9 cellular contexts compared by ENCODE assay signal in genomic region chr2:37892436-37893114, GRCh38. TPM values are rescaled to one million over a fixed set of nuclear protein-coding genes. Genes with fewer than 3 reads are reported as not detected.
DNase-seq lines count a peak whose midpoint lies in the region; ATAC-seq, FAIRE-seq and TF ChIP-seq lines count a peak whose summit lies in the region.
"Had no signal": no experiment of that assay in that cellular context is flagged by ENCODE, and none has a peak within 500 bp of the region (broad histone marks: within the 10 kb centered on the region; RNA-seq: fewer than 3 reads in every experiment).

No MANE protein-coding gene starts in this region.

- no peak overlapping the region for H3K4me2 ChIP-seq in HepG2 (ENCODE audit: low read depth, low read length)

- H3K4me3 Mint-ChIP-seq in IgD-negative memory B cell: peak overlapping the region; percentile 5 to 86 (median 46)
- H3K4me3 Mint-ChIP-seq in Caco-2 (ENCODE audit: unreplicated experiment): no peak overlapping the region

- H3K4me3 ChIP-seq in GM12864 (ENCODE audit: low read depth, low read length) (no peak overlapping the region; the same call in 1 of the 2 replicates), Caco-2 (ENCODE audit: low read depth, low read length) (no peak overlapping the region), HepG2 (replicated peaks in 1 of 3; ENCODE audit: insufficient read depth in 1 of 3, low read depth in 2 of 3, low read length in 3 of 3) (no peak overlapping the region)

- H4K20me1 ChIP-seq in HepG2 (ENCODE audit: insufficient read depth, low read length): no peaks in the 10 kb centered on the region

- H3K9me3 Mint-ChIP-seq in IgD-negative memory B cell (no peaks in the 10 kb centered on the region), Caco-2 (ENCODE audit: unreplicated experiment) (no peaks in the 10 kb centered on the region)

- no peaks in the 10 kb centered on the region for H3K27me3 ChIP-seq in Caco-2 (replicated peaks; ENCODE audit: control insufficient read depth, insufficient read depth, low read length)
- H3K27me3 ChIP-seq in HepG2 (ENCODE audit: control insufficient read depth in 1 of 2, insufficient read depth in 2 of 2, low read length in 2 of 2): peaks cover 0 to 9% of the 10 kb centered on the region in 2 experiments; a peak in 2 of 5 replicates

- 14% methylated on average over 7 of the region's 7 CpGs for WGBS in HepG2 (ENCODE audit: low lambda C conversion rate)

- TF ChIP-seq RAD21 in HepG2 (CRISPR knock-in tag; IDR thresholded peaks at IDR 0.05): no peak

- H3K9ac ChIP-seq in HepG2 (ENCODE audit: insufficient read depth, low read depth, low read length): no peak overlapping the region

- BruUV-seq in Caco-2 (replicated peaks; lab: Mats Ljungman, UMichigan) (no TSS peak), HepG2 (replicated peaks; lab: Mats Ljungman, UMichigan) (no TSS peak)

- in situ Hi-C loops in HepG2 (cut with HindIII; ENCODE audit: extremely low pct_ligation_motif_present, low pct_unique_long_range_greater_than_20kb): loop anchor here (25.0 kb wide), 2 partner anchors 730 to 1105 kb away; partner anchors contain the start of gene EIF2AK2

- CTCF ChIA-PET in Caco-2 (lab: Charles Lee) (interaction anchor here (0.8 kb wide), 1 partner anchor 491 kb away, joined by 3 read pairs; no protein-coding TSS in a partner anchor), HepG2 (lab: Yijun Ruan, JAX; ENCODE audit: low intra/inter-chr PET ratio, low total read pairs) (no interaction called here)

- POLR2A ChIA-PET in Caco-2 (lab: Charles Lee) (interaction anchor here (0.6 kb wide), 1 partner anchor 481 kb away, joined by 4 read pairs; no protein-coding TSS in a partner anchor), HepG2 (lab: Yijun Ruan, JAX) (no interaction called here)

- DNase-seq in GM12864 (ENCODE audit: low read depth): peak; percentile 80
- DNase-seq in central memory CD4-positive, alpha-beta T cell: peak; percentile 42
- DNase-seq in stimulated activated CD4-positive, alpha-beta T cell treated with anti-CD3 and anti-CD28 coated beads, Interleukin-4, amount 100 ng/mL, for 1 hour: no peak
- DNase-seq in activated CD8-positive, alpha-beta memory T cell treated with anti-CD3 and anti-CD28 coated beads, Interleukin-2, amount 50 U/mL, for 4 hours: no peak
- DNase-seq in Caco-2: no peak
- no peak for DNase-seq in HepG2 (ENCODE audit: low spot score)

- peaks cover 29 to 45% (median 31%) of the 10 kb centered on the region in 3 donors for H3K4me1 Mint-ChIP-seq in IgD-negative memory B cell
- H3K4me1 Mint-ChIP-seq in Caco-2 (ENCODE audit: low read depth, unreplicated experiment): peaks cover 14% of the 10 kb centered on the region

- ATAC-seq in GM21526 (IDR thresholded peaks at IDR 0.05; ENCODE audit: low FRiP score, unreplicated experiment): peak; percentile 72
- ATAC-seq in HepG2: no peak

- FAIRE-seq in HepG2 (lab: Jason Lieb, UNC): no peak
- FAIRE-seq: H1 had no signal

- TF ChIP-seq EP300 in HepG2 (IDR thresholded peaks at IDR 0.05; ENCODE audit: low read depth in 2 of 2, low read length in 2 of 2) (no peak), HepG2 (CRISPR knock-in tag; IDR thresholded peaks at IDR 0.05; ENCODE audit: borderline replicate concordance) (no peak)

- TF ChIP-seq POLR2A in HepG2 (IDR thresholded peaks at IDR 0.05; ENCODE audit: insufficient read depth in 1 of 2, low read depth in 2 of 2, low read length in 2 of 2): no peak

- no peak overlapping the region for H3K27ac ChIP-seq in HepG2 (ENCODE audit: extremely low read length, insufficient read depth, low read length)

- H3K9me3 ChIP-seq in Caco-2 (no peaks in the 10 kb centered on the region), HepG2 (ENCODE audit: low read length) (no peaks in the 10 kb centered on the region)

- H3K36me3 ChIP-seq in Caco-2 (ENCODE audit: control insufficient read depth, insufficient read depth, low read length) (no peaks in the 10 kb centered on the region), HepG2 (replicated peaks in 1 of 2; ENCODE audit: control insufficient read depth in 1 of 2, insufficient read depth in 2 of 2, low read length in 2 of 2) (no peaks in the 10 kb centered on the region)

- intact Hi-C loops in Caco-2 (cut with micrococcal nuclease; ENCODE audit: unreplicated experiment): loop anchor here (10.0 kb wide), 1 partner anchor 222 kb away; no protein-coding TSS in a partner anchor
- intact Hi-C loops in HepG2 (cut with micrococcal nuclease; ENCODE audit: unreplicated experiment): no loop called here

- H2AFZ ChIP-seq in HepG2 (ENCODE audit: low read length): no peak overlapping the region

- H3K4me1 ChIP-seq in Caco-2 (peaks cover 10% of the 10 kb centered on the region), HepG2 (ENCODE audit: insufficient read depth, low read length) (peaks cover 12% of the 10 kb centered on the region; the same call in 1 of the 2 replicates)

- H3K27ac Mint-ChIP-seq in IgD-negative memory B cell (peak overlapping the region; percentile 19 to 89 (median 40)), Caco-2 (ENCODE audit: unreplicated experiment) (no peak overlapping the region)

- no peaks in the 10 kb centered on the region for H3K79me2 ChIP-seq in HepG2 (ENCODE audit: insufficient read depth, low read length)

- H3K27me3 Mint-ChIP-seq in IgD-negative memory B cell (peaks cover 4% of the 10 kb centered on the region), Caco-2 (ENCODE audit: insufficient read depth, unreplicated experiment) (no peaks in the 10 kb centered on the region)

- no peak for TF ChIP-seq CTCF in GM12864 (IDR thresholded peaks at IDR 0.05; ENCODE audit: low read depth, low read length, missing control alignments)
- no peak for TF ChIP-seq CTCF in Caco-2 (IDR thresholded peaks at IDR 0.05; ENCODE audit: insufficient read depth in 1 of 2, low read depth in 1 of 2, low read length in 1 of 2, severe bottlenecking in 1 of 2, unreplicated experiment in 1 of 2)
- no peak for TF ChIP-seq CTCF in HepG2 (CRISPR knock-in tag; IDR thresholded peaks at IDR 0.05)

- H3K36me3 Mint-ChIP-seq in IgD-negative memory B cell (peaks cover 3% of the 10 kb centered on the region), Caco-2 (ENCODE audit: insufficient read depth, unreplicated experiment) (no peaks in the 10 kb centered on the region)

TF ChIP-seq in HepG2, 621 proteins besides CTCF, POLR2A, EP300 and RAD21 (continues in another document):
- no peak for TF ChIP-seq PHF20 (CRISPR knock-in tag; IDR thresholded peaks at IDR 0.05)
- no peak for TF ChIP-seq ZHX1 (CRISPR knock-in tag; IDR thresholded peaks at IDR 0.05; ENCODE audit: low read depth)
- TF ChIP-seq ZBTB7B (CRISPR knock-in tag; IDR thresholded peaks at IDR 0.05): no peak
- no peak for TF ChIP-seq PCBP2 (optimal IDR thresholded peaks at IDR 0.05; ENCODE audit: low read depth, low read length, poor library complexity, severe bottlenecking)
- TF ChIP-seq JUNB (CRISPR knock-in tag; IDR thresholded peaks at IDR 0.05; ENCODE audit: borderline replicate concordance): no peak

RNA-seq across cellular contexts. Expression of gene RMDN2, which starts 32.5 kb away (rescaled TPM):
- polyA plus RNA-seq in IgD-negative memory B cell (9.8 TPM), HepG2 (2011; rRNA removed) (1.9 and 2.3 TPM in 2 replicates)
- total RNA-seq in Caco-2 (2022) (4.3 and 4.4 TPM in 2 replicates), HepG2 (2016; rRNA removed; fragmentation: Illumina TruSeq; extraction: Trizol) (4.7 and 8.9 TPM in 2 replicates)
- 15.2 and 18.1 TPM in 2 replicates for total RNA-seq in HepG2 (2016; cell fraction: cytosol; rRNA removed; fragmentation: Illumina TruSeq; extraction: Trizol; ENCODE audit: low read depth)
- total RNA-seq in HepG2 (2016; cell fraction: insoluble cytoplasmic fraction; rRNA removed; fragmentation: Illumina TruSeq; extraction: Trizol): 5.3 and 9.6 TPM in 2 replicates
- 6.2 and 8.7 TPM in 2 replicates for total RNA-seq in HepG2 (2016; cell fraction: membrane; rRNA removed; fragmentation: Illumina TruSeq; extraction: Trizol)
- total RNA-seq in HepG2 (2016; cell fraction: nucleus; rRNA removed; fragmentation: Illumina TruSeq; extraction: Trizol): 19.6 and 19.9 TPM in 2 replicates
- 0.59 and 0.99 TPM in 2 replicates for polyA plus RNA-seq in HepG2 (2011; cell fraction: cytosol; rRNA removed)
- polyA plus RNA-seq in HepG2 (2011; cell fraction: nucleus; rRNA removed): 1.8 and 2.1 TPM in 2 replicates
- 2.1 and 2.7 TPM in 2 replicates for polyA plus RNA-seq in HepG2 (2012)
- 0.79 and 0.85 TPM in 2 replicates for polyA plus RNA-seq in HepG2 (2016; cell fraction: cytosol; fragmentation: Illumina TruSeq; extraction: Trizol; ENCODE audit: low read depth)
- 3.2 and 3.5 TPM in 2 replicates for polyA plus RNA-seq in HepG2 (2016; cell fraction: insoluble cytoplasmic fraction; fragmentation: Illumina TruSeq; extraction: Trizol; ENCODE audit: low read depth)
- polyA plus RNA-seq in HepG2 (2016; cell fraction: membrane; fragmentation: Illumina TruSeq; extraction: Trizol; ENCODE audit: low read depth): 1.1 and 1.6 TPM in 2 replicates
- 16.4 and 18.5 TPM in 2 replicates for polyA plus RNA-seq in HepG2 (2016; cell fraction: nucleus; fragmentation: Illumina TruSeq; extraction: Trizol; ENCODE audit: insufficient read depth, low read depth)
- 0.40 and 0.84 TPM in 2 replicates for polyA minus RNA-seq in HepG2 (2011; rRNA and poly(A)+ RNA removed; ENCODE audit: low replicate concordance)
- 1.8 and 2.2 TPM in 2 replicates for polyA minus RNA-seq in HepG2 (2011; cell fraction: cytosol; rRNA and poly(A)+ RNA removed)
- 13.8 and 14.3 TPM in 2 replicates for polyA minus RNA-seq in HepG2 (2011; cell fraction: nucleus; rRNA and poly(A)+ RNA removed)

Comparison
In these comparisons a context has a peak if more than half of its experiments do, and no peak if none do; other contexts are left out.
1. DNase-seq: peak in GM12864 (single experiment) and central memory CD4-positive, alpha-beta T cell (single experiment); none in stimulated activated CD4-positive, alpha-beta T cell treated with anti-CD3 and anti-CD28 coated beads, Interleukin-4, amount 100 ng/mL, for 1 hour (single experiment), activated CD8-positive, alpha-beta memory T cell treated with anti-CD3 and anti-CD28 coated beads, Interleukin-2, amount 50 U/mL, for 4 hours (single experiment), Caco-2 (0 of 2) and HepG2 (single experiment).